26 cellular contexts compared by ENCODE assay signal in the genomic region with DNA sequence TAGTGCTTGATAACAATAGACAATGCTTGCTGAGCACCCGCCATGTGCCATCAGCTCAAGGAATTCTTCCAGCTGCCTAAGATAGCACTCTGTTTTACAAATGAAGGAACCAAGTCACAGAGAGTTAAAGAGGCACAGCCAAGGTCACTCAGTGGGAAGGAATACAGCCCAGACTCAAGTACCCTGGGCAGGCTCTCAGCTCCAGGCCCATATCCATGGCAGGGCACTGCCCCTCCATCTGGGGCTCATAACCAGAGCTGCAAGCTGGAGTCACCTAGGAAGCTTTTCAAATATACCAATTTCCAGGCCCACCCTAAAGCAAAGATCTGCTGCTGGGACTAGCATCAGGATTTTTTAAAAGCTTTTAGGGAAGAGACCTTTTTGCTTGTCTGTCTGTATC. TPM values are rescaled to one million over a fixed set of nuclear protein-coding genes. Genes with fewer than 3 reads are reported as not detected.
A peak's percentile ranks its signal among the peaks of the same experiment; 100 is the strongest.
DNase-seq lines count a peak whose midpoint lies in the region; ATAC-seq and TF ChIP-seq lines count a peak whose summit lies in the region.
"Had no signal": no experiment of that assay in that cellular context is flagged by ENCODE, and none has a peak within 500 bp of the region (broad histone marks: within the 10 kb centered on the region; RNA-seq: fewer than 3 reads in every experiment).

No MANE protein-coding gene starts in this region.

- no peak overlapping the region for H3K4me2 ChIP-seq in neural progenitor cell
- H3K4me2 ChIP-seq: KMS-11 had no signal

- no peak overlapping the region for H3K27ac Mint-ChIP-seq in neural progenitor cell
- H3K27ac Mint-ChIP-seq: CD4-positive, CD25-positive, alpha-beta regulatory T cell; IgD-negative memory B cell had no signal

- H3K4me3 ChIP-seq in left ventricle myocardium inferior, result no peak overlapping the region
- no peak overlapping the region for H3K4me3 ChIP-seq in neural progenitor cell

- H3K4me3 Mint-ChIP-seq in neural progenitor cell, result no peak overlapping the region
- H3K4me3 Mint-ChIP-seq: IgD-negative memory B cell had no signal

- H3K27me3 Mint-ChIP-seq in neural progenitor cell (ENCODE audit: insufficient read depth, low read depth), result peaks cover 5% of the 10 kb centered on the region
- H3K27me3 Mint-ChIP-seq: CD4-positive, CD25-positive, alpha-beta regulatory T cell had no signal

- peaks cover 7% of the 10 kb centered on the region for H3K4me1 ChIP-seq in left ventricle myocardium inferior
- H3K4me1 ChIP-seq in neural progenitor cell, result no peaks in the 10 kb centered on the region
- H3K4me1 ChIP-seq: BE2C had no signal

- peak; percentile 36 for ATAC-seq in Right ventricle myocardium inferior
- ATAC-seq in GM18520 (IDR thresholded peaks at IDR 0.05; ENCODE audit: unreplicated experiment), result no peak
- no peak for ATAC-seq in GM18511 (IDR thresholded peaks at IDR 0.05; ENCODE audit: unreplicated experiment)
- ATAC-seq in GM19397 (IDR thresholded peaks at IDR 0.05; ENCODE audit: unreplicated experiment), result no peak
- ATAC-seq: PC-3 had no signal

- intact Hi-C loops in Right ventricle myocardium inferior (cut with DNase I) (no loop called here), left ventricle myocardium inferior (cut with micrococcal nuclease) (no loop called here)

- DNase-seq in Right ventricle myocardium inferior (ENCODE audit: missing footprints) (no peak), left ventricle myocardium inferior (no peak), ecto neural progenitor cell (ENCODE audit: low spot score) (peak; percentile 15), neural progenitor cell (ENCODE audit: low spot score) (no peak)
- DNase-seq: 8988T; ACHN; BE2C; CD4-positive, CD25-positive, alpha-beta regulatory T cell; DMS53; HCEC 1CT; MM.1S; NCI-H1694; NCI-H2029 treated with DMSO at 0.1 percent for 48 hours; NCI-H446 treated with DMSO at 0.1 percent for 48 hours; NCI-H526; NCI-H82; NK-92 treated with Interleukin-12 subunit alpha and Interleukin-12 subunit beta, amount 100 ng/mL, for 24 hours; PC-3 had no signal

- H3K27ac ChIP-seq in left ventricle myocardium inferior (replicated peaks) (no peak overlapping the region), neural progenitor cell (no peak overlapping the region)
- H3K27ac ChIP-seq: KMS-11 had no signal

- no peaks in the 10 kb centered on the region for H3K27me3 ChIP-seq in left ventricle myocardium inferior (ENCODE audit: low read depth)
- H3K27me3 ChIP-seq in neural progenitor cell, result no peaks in the 10 kb centered on the region
- H3K27me3 ChIP-seq: BE2C had no signal

- H3K9me3 Mint-ChIP-seq in neural progenitor cell, result no peaks in the 10 kb centered on the region
- H3K9me3 Mint-ChIP-seq: IgD-negative memory B cell had no signal

- peaks cover 9% of the 10 kb centered on the region for H3K4me1 Mint-ChIP-seq in neural progenitor cell
- H3K4me1 Mint-ChIP-seq: CD4-positive, CD25-positive, alpha-beta regulatory T cell; IgD-negative memory B cell had no signal

- H3K36me3 Mint-ChIP-seq in neural progenitor cell, result no peaks in the 10 kb centered on the region
- H3K36me3 Mint-ChIP-seq: CD4-positive, CD25-positive, alpha-beta regulatory T cell had no signal

- no peaks in the 10 kb centered on the region for H3K79me2 ChIP-seq in neural progenitor cell (ENCODE audit: low read depth)

- no peaks in the 10 kb centered on the region for H3F3A ChIP-seq in neural progenitor cell (ENCODE audit: low read depth)

- H4K20me1 ChIP-seq in neural progenitor cell (ENCODE audit: low read depth), result no peaks in the 10 kb centered on the region

- H2AFZ ChIP-seq in neural progenitor cell (replicated peaks), result peak overlapping the region; percentile 63

- H3K36me3 ChIP-seq in left ventricle myocardium inferior (no peaks in the 10 kb centered on the region), neural progenitor cell (no peaks in the 10 kb centered on the region)
- H3K36me3 ChIP-seq: BE2C had no signal

- H3K9ac ChIP-seq in neural progenitor cell, result no peak overlapping the region
- H3K9ac ChIP-seq: KMS-11 had no signal

- H3K9me3 ChIP-seq in left ventricle myocardium inferior (replicated peaks), result no peaks in the 10 kb centered on the region
- no peaks in the 10 kb centered on the region for H3K9me3 ChIP-seq in neural progenitor cell (ENCODE audit: low read depth)
- H3K9me3 ChIP-seq: BE2C had no signal

- no peak for TF ChIP-seq CTCF in left ventricle myocardium inferior (IDR thresholded peaks at IDR 0.05; ENCODE audit: borderline replicate concordance)
- no peak for TF ChIP-seq CTCF in neural progenitor cell (IDR thresholded peaks at IDR 0.05)

RNA-seq across cellular contexts. Expression of gene CLEC20A, which starts 1.6 kb away (rescaled TPM):
- total RNA-seq in Right ventricle myocardium inferior (not detected), left ventricle myocardium inferior (not detected), neural progenitor cell (ENCODE audit: low replicate concordance) (not detected in 2 replicates)
- total RNA-seq: CD4-positive, CD25-positive, alpha-beta regulatory T cell; Daoy; G401; PC-3; SK-MEL-5 had no signal

RNA-seq across cellular contexts. Expression of gene TEX35, which starts 17.8 kb away (rescaled TPM):
- total RNA-seq in Right ventricle myocardium inferior (not detected), left ventricle myocardium inferior (not detected), neural progenitor cell (ENCODE audit: low replicate concordance) (not detected in 2 replicates)
- total RNA-seq: CD4-positive, CD25-positive, alpha-beta regulatory T cell; Daoy; G401; PC-3; SK-MEL-5 had no signal
